Comparison of ENCODE assay signal across 29 cellular contexts in the genomic region with DNA sequence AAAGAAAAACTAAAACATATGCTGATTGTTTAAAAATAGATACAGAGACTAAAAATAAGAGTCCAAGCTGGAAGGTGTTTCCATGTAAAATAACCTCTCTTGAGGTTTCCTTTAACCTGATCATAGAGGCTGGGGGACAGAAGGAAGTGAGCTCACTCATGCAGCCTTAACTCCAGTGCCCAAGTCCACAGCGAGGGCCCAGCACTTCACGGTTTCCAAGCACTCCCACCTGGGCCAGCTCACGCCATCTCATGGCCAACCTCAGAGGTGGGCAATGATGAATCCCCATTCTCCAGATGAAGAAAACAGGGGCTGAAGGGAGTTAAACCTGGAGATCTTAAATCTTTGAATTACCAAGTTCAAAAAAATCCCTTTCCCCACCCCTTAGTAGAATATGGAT. TPM values are rescaled to one million over a fixed set of nuclear protein-coding genes. Genes with fewer than 3 reads are reported as not detected.
DNase-seq lines count a peak whose midpoint lies in the region; ATAC-seq, FAIRE-seq and TF ChIP-seq lines count a peak whose summit lies in the region.
"Had no signal": no experiment of that assay in that cellular context is flagged by ENCODE, and none has a peak within 500 bp of the region (broad histone marks: within the 10 kb centered on the region; RNA-seq: fewer than 3 reads in every experiment).

No MANE protein-coding gene starts in this region.

- 40 to 68% (median 50%) methylated on average over 3 of the region's 3 CpGs for WGBS in heart left ventricle, 4 donors

- FAIRE-seq in urothelium cell line (lab: Jason Lieb, UNC) = peak; percentile 40
- FAIRE-seq: TTC549 had no signal

- H3K9me3 Mint-ChIP-seq in WTC11 = no peaks in the 10 kb centered on the region

- ATAC-seq in heart left ventricle (peak in 1 of 4 donors; percentile 57), Right ventricle myocardium inferior (no peak), WTC11 (no peak), left lobe of liver (peak; percentile 35), HG03457 (IDR thresholded peaks at IDR 0.05; ENCODE audit: unreplicated experiment) (no peak)

- CTCF ChIA-PET in WTC11 (lab: Charles Lee) = no interaction called here

- no peak for TF ChIP-seq CTCF in heart left ventricle (IDR thresholded peaks at IDR 0.05)
- no peak for TF ChIP-seq CTCF in WTC11 (IDR thresholded peaks at IDR 0.05)

- H3K27me3 Mint-ChIP-seq in WTC11 (ENCODE audit: low read depth) = no peaks in the 10 kb centered on the region
- H3K27me3 Mint-ChIP-seq: B cell, progenitor cell of endocrine pancreas had no signal

- H3K4me1 ChIP-seq in heart left ventricle = peaks cover 0 to 35% (median 10%) of the 10 kb centered on the region in 12 donors
- H3K4me1 ChIP-seq: stomach, transverse colon had no signal

- H3K27ac Mint-ChIP-seq in WTC11 = peak overlapping the region; percentile 66
- H3K27ac Mint-ChIP-seq: B cell, progenitor cell of endocrine pancreas had no signal

- TF ChIP-seq POLR2A in heart left ventricle (IDR thresholded peaks at IDR 0.05) = no peak

- no peaks in the 10 kb centered on the region for H3K9me3 ChIP-seq in heart left ventricle
- H3K9me3 ChIP-seq in MG63 = no peaks in the 10 kb centered on the region
- H3K9me3 ChIP-seq: neutrophil, stomach, transverse colon had no signal

- no peaks in the 10 kb centered on the region for H3K4me1 Mint-ChIP-seq in WTC11

- H3K36me3 Mint-ChIP-seq in WTC11 = peaks cover 64% of the 10 kb centered on the region

- H3K27me3 ChIP-seq in heart left ventricle (no peaks in the 10 kb centered on the region), MG63 (no peaks in the 10 kb centered on the region)
- H3K27me3 ChIP-seq: brain microvascular endothelial cell, neutrophil, stomach, transverse colon had no signal

- intact Hi-C loops in heart left ventricle (cut with DNase I) = no loop called here
- intact Hi-C loops in Right ventricle myocardium inferior (cut with DNase I) = no loop called here

- POLR2A ChIA-PET in WTC11 (lab: Charles Lee) = no interaction called here

- peak overlapping the region in 11 of 12 donors; percentile 33 to 87 (median 77) for H3K27ac ChIP-seq in heart left ventricle
- H3K27ac ChIP-seq: brain microvascular endothelial cell, epithelial cell of prostate, neutrophil, RWPE1, SK-N-MC, stomach, transverse colon had no signal

- H3K36me3 ChIP-seq in heart left ventricle (peaks cover 0 to 84% (median 58%) of the 10 kb centered on the region in 9 donors), MG63 (peaks cover 7% of the 10 kb centered on the region)

- DNase-seq in heart left ventricle (no peak), Right ventricle myocardium inferior (ENCODE audit: missing footprints) (no peak), WTC11 (ENCODE audit: low spot score) (no peak), left lobe of liver (ENCODE audit: low spot score) (no peak), urothelium cell line (ENCODE audit: low spot score) (no peak), DMS79 (lab: John Stamatoyannopoulos, UW) (no peak), MG63 (no peak)
- DNase-seq: activated CD4-positive, CD25-positive, alpha-beta regulatory T cell treated with anti-CD3 and anti-CD28 coated beads, Interleukin-2, amount 50 U/mL, for 72 hours; activated naive CD4-positive, alpha-beta T cell; activated T-cell treated with anti-CD3 and anti-CD28 coated beads, Interleukin-2, amount 50 U/mL, for 1 hour; brain microvascular endothelial cell; COR-L47; DMS53; GDM1; HCEC 1CT; mesenchymal stem cell; NCI-H146; NCI-H446; NCI-H774; stomach; transverse colon had no signal

- H3K4me3 ChIP-seq in heart left ventricle = peak overlapping the region in 1 of 12 donors; percentile 1
- no peak overlapping the region for H3K4me3 ChIP-seq in MG63
- H3K4me3 ChIP-seq: SK-N-MC, stomach, transverse colon had no signal

- no peak overlapping the region for H3K4me3 Mint-ChIP-seq in WTC11
- H3K4me3 Mint-ChIP-seq: B cell had no signal

TF ChIP-seq in WTC11, 78 proteins besides CTCF, POLR2A, EP300 and RAD21:
- TF ChIP-seq, protein P1, sequence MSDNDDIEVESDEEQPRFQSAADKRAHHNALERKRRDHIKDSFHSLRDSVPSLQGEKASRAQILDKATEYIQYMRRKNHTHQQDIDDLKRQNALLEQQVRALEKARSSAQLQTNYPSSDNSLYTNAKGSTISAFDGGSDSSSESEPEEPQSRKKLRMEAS (CRISPR knock-in tag; IDR thresholded peaks at IDR 0.05) = no peak
- TF ChIP-seq PRDM15 (CRISPR knock-in tag; IDR thresholded peaks at IDR 0.05) = no peak
- no peak for TF ChIP-seq NR3C1 (CRISPR knock-in tag; conservative IDR thresholded peaks at IDR 0.05; ENCODE audit: low read depth)
- TF ChIP-seq JAZF1 (CRISPR knock-in tag; IDR thresholded peaks at IDR 0.05) = no peak
- no peak for TF ChIP-seq ZNF671 (CRISPR knock-in tag; IDR thresholded peaks at IDR 0.05)
- no peak for TF ChIP-seq ETV6 (CRISPR knock-in tag; IDR thresholded peaks at IDR 0.05)
- no peak for TF ChIP-seq TEAD1 (CRISPR knock-in tag; IDR thresholded peaks at IDR 0.05)
- TF ChIP-seq ELF4 (CRISPR knock-in tag; IDR thresholded peaks at IDR 0.05; ENCODE audit: low read depth) = no peak

RNA-seq across cellular contexts. Expression of gene TFIP11, which starts 14.9 kb away (rescaled TPM):
- total RNA-seq in heart left ventricle (10 to 100 TPM; 15.1 to 28.0 (median 23.1) TPM), Right ventricle myocardium inferior (20.3 TPM), WTC11 (2021) (24.6 to 26.9 TPM (median 25.7 TPM) in 3 replicates), left lobe of liver (19.8 TPM)
- polyA plus RNA-seq in heart left ventricle = 10 to 100 TPM; 17.3 to 23.8 TPM
- 37.6 and 51.1 TPM in 2 replicates for total RNA-seq in MG63 (2014; rRNA removed; shearing (Covaris generic); ENCODE audit: low replicate concordance)

RNA-seq across cellular contexts. Expression of gene SRRD, which starts 43.5 kb away (rescaled TPM):
- total RNA-seq in heart left ventricle (10 to 100 TPM; 18.2 to 28.9 (median 23.4) TPM), Right ventricle myocardium inferior (20.9 TPM), WTC11 (2021) (20.0 to 25.1 TPM (median 22.9 TPM) in 3 replicates), left lobe of liver (9.5 TPM)
- 10 to 100 TPM; 11.3 to 24.6 TPM for polyA plus RNA-seq in heart left ventricle
- total RNA-seq in MG63 (2014; rRNA removed; shearing (Covaris generic); ENCODE audit: low replicate concordance) = 18.6 and 30.6 TPM in 2 replicates

RNA-seq across cellular contexts. Expression of gene HPS4, which starts 43.6 kb away (rescaled TPM):
- total RNA-seq in heart left ventricle = 10 to 100 TPM in 5 of 9 donors, 1 to 10 TPM in 4; 6.9 to 15.0 (median 10.3) TPM
- 1 to 10 TPM; 6.2 to 7.2 TPM for polyA plus RNA-seq in heart left ventricle
- total RNA-seq in Right ventricle myocardium inferior = 8.5 TPM
- total RNA-seq in WTC11 (2021) = 41.1 to 48.1 TPM (median 42.7 TPM) in 3 replicates
- 13.2 TPM for total RNA-seq in left lobe of liver
- total RNA-seq in MG63 (2014; rRNA removed; shearing (Covaris generic); ENCODE audit: low replicate concordance) = 13.0 and 13.9 TPM in 2 replicates
